In genomic region chr16:11100239-11100750, GRCh38 we compare ENCODE assay signal across 8 cellular contexts.
DNase-seq lines count a peak whose midpoint lies in the region; ATAC-seq, FAIRE-seq and TF ChIP-seq lines count a peak whose summit lies in the region.

No MANE protein-coding gene starts in this region.

- TF ChIP-seq POLR2A in Peyer's patch (IDR thresholded peaks at IDR 0.05) = no peak
- no peak for TF ChIP-seq POLR2A in endothelial cell of umbilical vein (IDR thresholded peaks at IDR 0.05; ENCODE audit: low read depth, low read length)

- H3K9ac ChIP-seq in endothelial cell of umbilical vein (replicated peaks; ENCODE audit: extremely low read depth, insufficient read depth, low read length) = peak overlapping the region; percentile 52

- H3K36me3 ChIP-seq in Peyer's patch = no peaks in the 10 kb centered on the region
- H3K36me3 ChIP-seq in endothelial cell of umbilical vein (ENCODE audit: control insufficient read depth in 2 of 2, extremely low read depth in 1 of 2, insufficient read depth in 2 of 2, low read length in 2 of 2) = no peaks in the 10 kb centered on the region
- H3K36me3 ChIP-seq in naive thymus-derived CD4-positive, alpha-beta T cell (ENCODE audit: control insufficient read depth in 2 of 3, insufficient read depth in 3 of 3, low read length in 3 of 3) = peaks cover 0 to 4% (median 0%) of the 10 kb centered on the region in 3 experiments

- CTCF ChIA-PET in endothelial cell of umbilical vein (lab: Charles Lee) = interaction anchor here (0.6 to 1.4 kb wide), 11 partner anchors 13 to 156 kb away, joined by 3 to 19 read pairs (median 3); partner anchors contain the start of gene SOCS1
- CTCF ChIA-PET in naive thymus-derived CD4-positive, alpha-beta T cell (lab: Charles Lee) = interaction anchor here (0.8 kb wide), 1 partner anchor 157 kb away, joined by 3 read pairs; no protein-coding TSS in a partner anchor

- DNase-seq in C1 segment of cervical spinal cord (lab: John Stamatoyannopoulos, UW) (peak in 8 of 14 donors; percentile 9 to 87 (median 24)), Peyer's patch (peak; percentile 30 to 65 (median 49)), endothelial cell of umbilical vein (ENCODE audit: low read depth, low spot score) (peak; percentile 99), SIG-M5 treated with dmso at 0.1 percent for 504 hours (lab: John Stamatoyannopoulos, UW; ENCODE audit: unreplicated experiment) (no peak), HuH-7 (ENCODE audit: low spot score) (no peak)
- peak in 1 of 9 donors; percentile 67 for DNase-seq in naive thymus-derived CD4-positive, alpha-beta T cell

- dilution Hi-C loops in endothelial cell of umbilical vein (cut with MboI; ENCODE audit: extremely low pct_ligation_motif_present, low sequenced_read_pairs) = no loop called here

- H3K4me3 ChIP-seq in Peyer's patch (no peak overlapping the region), endothelial cell of umbilical vein (replicated peaks in 1 of 3; ENCODE audit: insufficient read depth in 1 of 3, low read depth in 1 of 3, low read length in 3 of 3) (no peak overlapping the region)
- H3K4me3 ChIP-seq in naive thymus-derived CD4-positive, alpha-beta T cell (ENCODE audit: low read length) = no peak overlapping the region

- H4K20me1 ChIP-seq in endothelial cell of umbilical vein (replicated peaks; ENCODE audit: control insufficient read depth, extremely low read depth, insufficient read depth, low read length) = no peaks in the 10 kb centered on the region

- H3K27me3 Mint-ChIP-seq in naive thymus-derived CD4-positive, alpha-beta T cell = no peaks in the 10 kb centered on the region

- intact Hi-C loops in endothelial cell of umbilical vein (cut with micrococcal nuclease) = loop anchor here (1.0 to 5.0 kb wide), 4 partner anchors 33 to 128 kb away; no protein-coding TSS in a partner anchor
- intact Hi-C loops in naive thymus-derived CD4-positive, alpha-beta T cell (cut with micrococcal nuclease) = loop anchor here in 1 of 2 donors (1.0 to 5.0 kb wide), 2 partner anchors 14 to 113 kb away; no protein-coding TSS in a partner anchor

- POLR2A ChIA-PET in endothelial cell of umbilical vein (lab: Charles Lee) = no interaction called here
- POLR2A ChIA-PET in naive thymus-derived CD4-positive, alpha-beta T cell (lab: Charles Lee) = no interaction called here

- FAIRE-seq in endothelial cell of umbilical vein (lab: Jason Lieb, UNC) = peak; percentile 99

- no peaks in the 10 kb centered on the region for H3K79me2 ChIP-seq in endothelial cell of umbilical vein (ENCODE audit: control insufficient read depth, insufficient read depth, low read length)

- BruUV-seq in endothelial cell of umbilical vein (replicated peaks; lab: Mats Ljungman, UMichigan) = no TSS peak

- H3K4me1 ChIP-seq in Peyer's patch (peaks cover 0 to 43% (median 17%) of the 10 kb centered on the region in 4 donors), endothelial cell of umbilical vein (ENCODE audit: control insufficient read depth, extremely low read depth, insufficient read depth, low read length) (peaks cover 36% of the 10 kb centered on the region)
- H3K4me1 ChIP-seq in naive thymus-derived CD4-positive, alpha-beta T cell (ENCODE audit: control insufficient read depth in 2 of 2, insufficient read depth in 2 of 2, low read length in 2 of 2) = peaks cover 11 to 16% of the 10 kb centered on the region in 2 donors

- peaks cover 16 to 75% (median 23%) of the 10 kb centered on the region in 7 donors for H3K4me1 Mint-ChIP-seq in naive thymus-derived CD4-positive, alpha-beta T cell

- H3K4me3 Mint-ChIP-seq in naive thymus-derived CD4-positive, alpha-beta T cell = peak overlapping the region in 1 of 10 donors; percentile 76

- H3K27ac Mint-ChIP-seq in naive thymus-derived CD4-positive, alpha-beta T cell = peak overlapping the region in 5 of 9 donors; percentile 22 to 92 (median 48)

- no peak overlapping the region for H2AFZ ChIP-seq in endothelial cell of umbilical vein (ENCODE audit: low read depth, low read length)

- H3K36me3 Mint-ChIP-seq in naive thymus-derived CD4-positive, alpha-beta T cell = peaks cover 0 to 23% (median 14%) of the 10 kb centered on the region in 5 donors

- H3K27ac ChIP-seq in Peyer's patch (peak overlapping the region; percentile 20 to 49 (median 40)), endothelial cell of umbilical vein (ENCODE audit: insufficient read depth, low read depth, low read length) (peak overlapping the region; percentile 63)
- H3K27ac ChIP-seq in naive thymus-derived CD4-positive, alpha-beta T cell (ENCODE audit: low read depth, low read length) = no peak overlapping the region

- no peaks in the 10 kb centered on the region for H3K9me3 Mint-ChIP-seq in naive thymus-derived CD4-positive, alpha-beta T cell

- H3K4me2 ChIP-seq in endothelial cell of umbilical vein (ENCODE audit: insufficient read depth, low read length) = peak overlapping the region; percentile 14

- H3K27me3 ChIP-seq in Peyer's patch (no peaks in the 10 kb centered on the region), endothelial cell of umbilical vein (ENCODE audit: control insufficient read depth in 2 of 2, insufficient read depth in 2 of 2, low read length in 2 of 2) (no peaks in the 10 kb centered on the region)
- H3K27me3 ChIP-seq in naive thymus-derived CD4-positive, alpha-beta T cell (ENCODE audit: control insufficient read depth in 2 of 2, insufficient read depth in 2 of 2, low read length in 2 of 2) = no peaks in the 10 kb centered on the region

- no peaks in the 10 kb centered on the region for H3K9me1 ChIP-seq in endothelial cell of umbilical vein (replicated peaks; ENCODE audit: control insufficient read depth, extremely low read depth, insufficient read depth, low read length)

- no peaks in the 10 kb centered on the region for H3K9me3 ChIP-seq in Peyer's patch
- H3K9me3 ChIP-seq in endothelial cell of umbilical vein (replicated peaks; ENCODE audit: control insufficient read depth, insufficient read depth, low read length) = no peaks in the 10 kb centered on the region
- no peaks in the 10 kb centered on the region for H3K9me3 ChIP-seq in naive thymus-derived CD4-positive, alpha-beta T cell (ENCODE audit: control insufficient read depth in 2 of 3, low read length in 3 of 3)

- TF ChIP-seq CTCF in Peyer's patch (IDR thresholded peaks at IDR 0.05) = peak in 1 of 6 experiments; percentile 16
- TF ChIP-seq CTCF in endothelial cell of umbilical vein (IDR thresholded peaks at IDR 0.05; ENCODE audit: extremely low read depth in 1 of 2, insufficient read depth in 1 of 2, low read depth in 1 of 2, low read length in 2 of 2) = peak; percentile 15 to 29

- ATAC-seq in GM21786 (IDR thresholded peaks at IDR 0.05; ENCODE audit: unreplicated experiment) = peak; percentile 46
- no peak for ATAC-seq in naive thymus-derived CD4-positive, alpha-beta T cell
- ATAC-seq in HG03520 (IDR thresholded peaks at IDR 0.05; ENCODE audit: unreplicated experiment) = no peak

TF ChIP-seq in endothelial cell of umbilical vein, 7 proteins besides CTCF, POLR2A, EP300 and RAD21:
- TF ChIP-seq POLR2AphosphoS5 (IDR thresholded peaks at IDR 0.05; ENCODE audit: insufficient read depth, low read depth, low read length) (peak; percentile 51), GATA2 (IDR thresholded peaks at IDR 0.05; ENCODE audit: insufficient read depth, insufficient read length, low read depth, low read length) (peak; percentile 90), JUN (IDR thresholded peaks at IDR 0.05; ENCODE audit: borderline replicate concordance, insufficient read depth, insufficient read length, low read depth) (peak; percentile 86), EZH2 (IDR thresholded peaks at IDR 0.05; ENCODE audit: borderline replicate concordance, low read depth, low read length, severe bottlenecking) (no peak), FOS (IDR thresholded peaks at IDR 0.05; ENCODE audit: borderline replicate concordance, insufficient read depth, low read length) (peak; percentile 83), MYC (IDR thresholded peaks at IDR 0.05; ENCODE audit: low read depth, low read length) (peak; percentile 16), MAX (IDR thresholded peaks at IDR 0.05; ENCODE audit: insufficient read depth, insufficient read length) (peak; percentile 20)

Comparison
In these comparisons a context has a peak if more than half of its experiments do, and no peak if none do; other contexts are left out.
1. DNase-seq: peak in C1 segment of cervical spinal cord (8 of 14), Peyer's patch (3 of 3) and endothelial cell of umbilical vein (single experiment); none in SIG-M5 treated with dmso at 0.1 percent for 504 hours (single experiment) and HuH-7 (single experiment).